ENCODE assay signal across 12 cellular contexts in genomic region chr7:75772081-75773077, GRCh38. TPM values are rescaled to one million over a fixed set of nuclear protein-coding genes. Genes with fewer than 3 reads are reported as not detected.
DNase-seq lines count a peak whose midpoint lies in the region; ATAC-seq and TF ChIP-seq lines count a peak whose summit lies in the region.
"Had no signal": no experiment of that assay in that cellular context is flagged by ENCODE, and none has a peak within 500 bp of the region (broad histone marks: within the 10 kb centered on the region; RNA-seq: fewer than 3 reads in every experiment).

CCL26 (minus strand) TSS chr7:75772211; CDS start chr7:75772176, 35 bp downstream.

- no peak for ATAC-seq in GM21390 (IDR thresholded peaks at IDR 0.05; ENCODE audit: unreplicated experiment)

- peak; percentile 78 for DNase-seq in Caki2 (ENCODE audit: low read depth)
- peak; percentile 80 for DNase-seq in RPMI7951 (ENCODE audit: low read depth)
- DNase-seq in fibroblast of the aortic adventitia (ENCODE audit: low read depth), result peak; percentile 94
- peak; percentile 90 for DNase-seq in posterior vena cava (ENCODE audit: low spot score)
- no peak for DNase-seq in NCI-H524 (lab: John Stamatoyannopoulos, UW)
- DNase-seq in activated naive CD4-positive, alpha-beta T cell treated with anti-CD3 and anti-CD28 coated beads, Interleukin-2, amount 50 U/mL, for 16 hours, result no peak
- no peak for DNase-seq in activated CD8-positive, alpha-beta memory T cell treated with anti-CD3 and anti-CD28 coated beads, Interleukin-2, amount 50 U/mL, for 48 hours
- DNase-seq: activated effector memory CD4-positive, alpha-beta T cell treated with anti-CD3 and anti-CD28 coated beads, Interleukin-2, amount 50 U/mL, for 16 hours; GOT3; stimulated activated CD4-positive, alpha-beta T cell treated with anti-CD3 and anti-CD28 coated beads, Interleukin-12 subunit alpha, Interleukin-12 subunit beta, amount 100 ng/mL, for 4 hours had no signal

- H3K4me3 ChIP-seq in fibroblast of the aortic adventitia (ENCODE audit: low read depth, low read length), result no peak within 1 kb of the TSS

- intact Hi-C loops in posterior vena cava (cut with DNase I), result no loop called here

- TF ChIP-seq CTCF in fibroblast of the aortic adventitia (IDR thresholded peaks at IDR 0.05; ENCODE audit: insufficient read depth, low read length), result no peak

- in situ Hi-C loops in Caki2 (cut with HindIII; ENCODE audit: low pct_unique_long_range_greater_than_20kb, low sequenced_read_pairs), result no loop called here

RNA-seq across cellular contexts. Expression of gene CCL26, which starts in this region (rescaled TPM):
- not detected in 2 replicates for total RNA-seq in Caki2 (2014; rRNA removed; shearing (Covaris generic); ENCODE audit: low replicate concordance)
- 0.36 and 0.78 TPM in 2 replicates for total RNA-seq in RPMI7951 (2014; rRNA removed; shearing (Covaris generic))
- total RNA-seq in fibroblast of the aortic adventitia (ENCODE audit: low replicate concordance) (0.33 and 1.2 TPM in 2 replicates), posterior vena cava (under 1 TPM; 0.97 to 1.00 TPM)
- total RNA-seq: SK-MEL-5 had no signal

Comparison
In these comparisons a context has a peak if more than half of its experiments do, and no peak if none do; other contexts are left out.
1. Peak in DNase-seq in Caki2; RNA of the gene not detected or under 1 TPM.
2. Peak in DNase-seq in RPMI7951; RNA of the gene not detected or under 1 TPM.
3. Peak in DNase-seq in posterior vena cava; RNA of the gene not detected or under 1 TPM.